15 cellular contexts compared by ENCODE assay signal in genomic region chr4:137451150-137451850, GRCh38.
"Had no signal": no experiment of that assay in that cellular context is flagged by ENCODE, and none has a peak within 500 bp of the region (broad histone marks: within the 10 kb centered on the region; RNA-seq: fewer than 3 reads in every experiment).

No MANE protein-coding gene starts in this region.

- H3K27ac Mint-ChIP-seq: activated T-cell treated with anti-CD3 and anti-CD28 coated beads, Interleukin-2, amount 50 U/mL, for 24 hours; memory B cell; natural killer cell treated with Interleukin-12 subunit alpha and Interleukin-12 subunit beta and Interleukin-15 and Interleukin-18, amount 100 ng/mL, for 72 hours had no signal

- H3K4me1 ChIP-seq: left ventricle myocardium inferior, stomach, testis, upper lobe of left lung had no signal

- H3K36me3 ChIP-seq: cardiac muscle cell, left ventricle myocardium inferior, stomach, upper lobe of left lung had no signal

- H3K27me3 Mint-ChIP-seq: activated T-cell treated with anti-CD3 and anti-CD28 coated beads, Interleukin-2, amount 50 U/mL, for 24 hours; memory B cell; natural killer cell treated with Interleukin-12 subunit alpha and Interleukin-12 subunit beta and Interleukin-15 and Interleukin-18, amount 100 ng/mL, for 72 hours had no signal

- H3K4me1 Mint-ChIP-seq: memory B cell had no signal

- DNase-seq: activated CD4-positive, alpha-beta T cell treated with anti-CD3 and anti-CD28 coated beads, Interleukin-2, amount 50 U/mL, for 48 hours; activated naive CD4-positive, alpha-beta T cell treated with anti-CD3 and anti-CD28 coated beads, Interleukin-2, amount 50 U/mL, for 16 hours; activated T-cell treated with anti-CD3 and anti-CD28 coated beads, Interleukin-2, amount 50 U/mL, for 24 hours; hippocampal formation; left ventricle myocardium inferior; stomach; upper lobe of left lung had no signal

- H3K4me3 ChIP-seq: cardiac muscle cell, left ventricle myocardium inferior, stomach, testis, upper lobe of left lung had no signal

- H3K27ac ChIP-seq: cardiac muscle cell, left ventricle myocardium inferior, stomach, upper lobe of left lung had no signal

- FAIRE-seq: colon, endometrium, keratinocyte had no signal

- H3K27me3 ChIP-seq: cardiac muscle cell, stomach, testis, upper lobe of left lung had no signal

- H3K4me3 Mint-ChIP-seq: activated T-cell treated with anti-CD3 and anti-CD28 coated beads, Interleukin-2, amount 50 U/mL, for 24 hours; memory B cell; natural killer cell treated with Interleukin-12 subunit alpha and Interleukin-12 subunit beta and Interleukin-15 and Interleukin-18, amount 100 ng/mL, for 72 hours had no signal

- ATAC-seq: natural killer cell treated with Interleukin-12 subunit alpha and Interleukin-12 subunit beta and Interleukin-15 and Interleukin-18, amount 100 ng/mL, for 72 hours; sciatic nerve had no signal

- H3K36me3 Mint-ChIP-seq: memory B cell; natural killer cell treated with Interleukin-12 subunit alpha and Interleukin-12 subunit beta and Interleukin-15 and Interleukin-18, amount 100 ng/mL, for 72 hours had no signal

- H3K9me3 ChIP-seq: left ventricle myocardium inferior, stomach, testis, upper lobe of left lung had no signal
